ENCODE assay signal across 8 cellular contexts in genomic region chr15:78872972-78873795, GRCh38. TPM values are rescaled to one million over a fixed set of nuclear protein-coding genes. Genes with fewer than 3 reads are reported as not detected.
DNase-seq lines count a peak whose midpoint lies in the region; ATAC-seq and TF ChIP-seq lines count a peak whose summit lies in the region.

No MANE protein-coding gene starts in this region.

- DNase-seq in CD8-positive, alpha-beta T cell: peak; percentile 73 to 92 (median 88)
- DNase-seq in HL-60 (ENCODE audit: low read depth in 1 of 2, low spot score in 1 of 2): peak; percentile 76 to 88
- peak; percentile 93 for DNase-seq in NCI-H82 (lab: John Stamatoyannopoulos, UW)
- peak; percentile 69 to 81 for DNase-seq in activated CD8-positive, alpha-beta memory T cell treated with anti-CD3 and anti-CD28 coated beads for 1 hour (ENCODE audit: extremely low read depth in 1 of 2, low read depth in 1 of 2)
- peak; percentile 81 for DNase-seq in effector CD8-positive, alpha-beta T cell (lab: John Stamatoyannopoulos, UW)
- peak; percentile 84 to 86 for DNase-seq in memory B cell (ENCODE audit: low spot score in 2 of 2)
- peak; percentile 85 for DNase-seq in stimulated activated CD8-positive, alpha-beta memory T cell treated with anti-CD3 and anti-CD28 coated beads, Interleukin-12 subunit alpha, Interleukin-12 subunit beta, amount 100 ng/mL, for 1 hour (ENCODE audit: low read depth)

- peak; percentile 28 for TF ChIP-seq CTCF in CD8-positive, alpha-beta T cell (IDR thresholded peaks at IDR 0.05)
- TF ChIP-seq CTCF in HL-60 (IDR thresholded peaks at IDR 0.05; ENCODE audit: insufficient read depth, low read length): peak; percentile 33

- H3K9me3 Mint-ChIP-seq in CD8-positive, alpha-beta T cell: no peaks in the 10 kb centered on the region
- H3K9me3 Mint-ChIP-seq in memory B cell: no peaks in the 10 kb centered on the region

- H3K4me1 ChIP-seq in CD8-positive, alpha-beta T cell (ENCODE audit: insufficient read depth, low read length): peaks cover 37% of the 10 kb centered on the region

- ATAC-seq in CD8-positive, alpha-beta T cell: peak; percentile 63
- ATAC-seq in GM19452 (IDR thresholded peaks at IDR 0.05; ENCODE audit: unreplicated experiment) (peak; percentile 50), memory B cell (ENCODE audit: low read depth) (peak; percentile 68)

- H3K4me3 ChIP-seq in CD8-positive, alpha-beta T cell (ENCODE audit: low read depth, low read length): peak overlapping the region; percentile 97
- peak overlapping the region; percentile 63 for H3K4me3 ChIP-seq in HL-60 (replicated peaks; ENCODE audit: insufficient read depth, low read length)

- no peaks in the 10 kb centered on the region for H3K9me3 ChIP-seq in CD8-positive, alpha-beta T cell (ENCODE audit: low read length)

- peaks cover 30% of the 10 kb centered on the region for H3K36me3 Mint-ChIP-seq in CD8-positive, alpha-beta T cell
- H3K36me3 Mint-ChIP-seq in memory B cell: peaks cover 2% of the 10 kb centered on the region

- peak overlapping the region; percentile 97 for H3K4me3 Mint-ChIP-seq in CD8-positive, alpha-beta T cell
- peak overlapping the region; percentile 96 for H3K4me3 Mint-ChIP-seq in memory B cell

- H3K27ac Mint-ChIP-seq in CD8-positive, alpha-beta T cell: peak overlapping the region; percentile 99
- peak overlapping the region; percentile 100 for H3K27ac Mint-ChIP-seq in memory B cell

- H3K27me3 ChIP-seq in CD8-positive, alpha-beta T cell (ENCODE audit: insufficient read depth, low read length): no peaks in the 10 kb centered on the region
- H3K27me3 ChIP-seq in HL-60 (ENCODE audit: insufficient read depth, poor library complexity, severe bottlenecking): no peaks in the 10 kb centered on the region

- intact Hi-C loops in CD8-positive, alpha-beta T cell (cut with DNase I, micrococcal nuclease): loop anchor here (1.0 to 5.0 kb wide), 9 partner anchors 13 to 1049 kb away; partner anchors contain the start of genes IDH3A (in 2 of the 2), PSMA4 (in 2 of the 2), ADAMTS7 (in 1 of the 2) and IREB2 (in 1 of the 2)

- no peaks in the 10 kb centered on the region for H3K27me3 Mint-ChIP-seq in CD8-positive, alpha-beta T cell (ENCODE audit: low read depth)
- H3K27me3 Mint-ChIP-seq in memory B cell: no peaks in the 10 kb centered on the region

- H3K36me3 ChIP-seq in CD8-positive, alpha-beta T cell (ENCODE audit: insufficient read depth, low read length): no peaks in the 10 kb centered on the region

- CTCF ChIA-PET in CD8-positive, alpha-beta T cell (lab: Charles Lee): interaction anchor here (0.7 to 1.2 kb wide), 6 partner anchors 14 to 800 kb away, joined by 3 to 5 read pairs (median 4); partner anchors contain the start of gene PSMA4

- H3K27ac ChIP-seq in CD8-positive, alpha-beta T cell (ENCODE audit: low read depth, low read length): peak overlapping the region; percentile 100
- H3K27ac ChIP-seq in HL-60 (replicated peaks): peak overlapping the region; percentile 100

- H3K4me1 Mint-ChIP-seq in CD8-positive, alpha-beta T cell (ENCODE audit: low read depth): peaks cover 40% of the 10 kb centered on the region
- peaks cover 27% of the 10 kb centered on the region for H3K4me1 Mint-ChIP-seq in memory B cell

- POLR2A ChIA-PET in CD8-positive, alpha-beta T cell (lab: Charles Lee): interaction anchor here (0.6 to 4.0 kb wide), 15 partner anchors 10 to 1880 kb away, joined by 3 to 25 read pairs (median 4); partner anchors contain the start of genes IREB2 and PSMA4

RNA-seq across cellular contexts. Expression of gene MORF4L1, which starts 0.5 kb away (rescaled TPM):
- total RNA-seq in CD8-positive, alpha-beta T cell: 100 to 1,000 TPM; 513 to 545 TPM

Comparison
In these comparisons a context has a peak if more than half of its experiments do, and no peak if none do; other contexts are left out.
1. Peak in every context shown above with its lines: DNase-seq, ATAC-seq, H3K4me3 ChIP-seq and H3K27ac ChIP-seq.